In the genomic region with DNA sequence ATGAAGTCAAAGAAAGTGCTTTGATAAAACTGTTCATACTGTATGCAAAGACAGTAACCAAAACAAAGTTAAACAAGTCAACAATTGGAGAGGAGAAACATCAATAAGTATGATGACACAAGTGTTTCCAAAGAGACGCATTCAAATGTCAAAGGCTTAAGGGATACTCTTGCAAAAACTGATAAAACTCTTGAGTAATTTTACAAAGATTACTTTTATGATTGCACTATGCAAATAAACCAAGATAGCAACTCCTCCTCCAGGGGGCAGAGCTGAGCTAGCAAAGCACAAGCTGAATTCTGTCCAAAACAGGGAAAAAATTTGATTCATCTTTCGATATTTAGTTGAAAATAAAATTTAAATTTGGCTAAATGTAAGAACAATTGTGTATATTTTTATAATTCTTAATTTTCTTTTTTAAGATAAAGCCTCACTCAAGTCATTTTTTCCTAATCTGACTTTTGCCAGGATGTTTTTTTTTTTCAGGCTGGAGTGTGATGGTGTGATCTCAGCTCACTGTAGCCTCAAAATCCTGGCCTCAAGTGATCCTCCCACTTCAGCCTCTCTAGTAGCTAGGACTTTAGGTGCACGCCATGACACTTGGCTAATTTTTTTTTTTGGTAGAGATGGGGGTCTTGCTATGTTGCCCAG, we compare ENCODE assay signal across 1 cellular context.
TF ChIP-seq lines count a peak whose summit lies in the region.

No MANE protein-coding gene starts in this region.

TF ChIP-seq in WTC11, 78 proteins besides CTCF, POLR2A, EP300 and RAD21 (continued from another document):
- no peak for TF ChIP-seq GABPB1 (CRISPR knock-in tag; IDR thresholded peaks at IDR 0.05)
- TF ChIP-seq SP1 (CRISPR knock-in tag; conservative IDR thresholded peaks at IDR 0.05), result no peak
- TF ChIP-seq, protein P1, sequence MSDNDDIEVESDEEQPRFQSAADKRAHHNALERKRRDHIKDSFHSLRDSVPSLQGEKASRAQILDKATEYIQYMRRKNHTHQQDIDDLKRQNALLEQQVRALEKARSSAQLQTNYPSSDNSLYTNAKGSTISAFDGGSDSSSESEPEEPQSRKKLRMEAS (CRISPR knock-in tag; IDR thresholded peaks at IDR 0.05), result no peak
- TF ChIP-seq, protein P2, sequence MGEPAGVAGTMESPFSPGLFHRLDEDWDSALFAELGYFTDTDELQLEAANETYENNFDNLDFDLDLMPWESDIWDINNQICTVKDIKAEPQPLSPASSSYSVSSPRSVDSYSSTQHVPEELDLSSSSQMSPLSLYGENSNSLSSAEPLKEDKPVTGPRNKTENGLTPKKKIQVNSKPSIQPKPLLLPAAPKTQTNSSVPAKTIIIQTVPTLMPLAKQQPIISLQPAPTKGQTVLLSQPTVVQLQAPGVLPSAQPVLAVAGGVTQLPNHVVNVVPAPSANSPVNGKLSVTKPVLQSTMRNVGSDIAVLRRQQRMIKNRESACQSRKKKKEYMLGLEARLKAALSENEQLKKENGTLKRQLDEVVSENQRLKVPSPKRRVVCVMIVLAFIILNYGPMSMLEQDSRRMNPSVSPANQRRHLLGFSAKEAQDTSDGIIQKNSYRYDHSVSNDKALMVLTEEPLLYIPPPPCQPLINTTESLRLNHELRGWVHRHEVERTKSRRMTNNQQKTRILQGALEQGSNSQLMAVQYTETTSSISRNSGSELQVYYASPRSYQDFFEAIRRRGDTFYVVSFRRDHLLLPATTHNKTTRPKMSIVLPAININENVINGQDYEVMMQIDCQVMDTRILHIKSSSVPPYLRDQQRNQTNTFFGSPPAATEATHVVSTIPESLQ (CRISPR knock-in tag; IDR thresholded peaks at IDR 0.05), result no peak
